29 cellular contexts compared by ENCODE assay signal in the genomic region with DNA sequence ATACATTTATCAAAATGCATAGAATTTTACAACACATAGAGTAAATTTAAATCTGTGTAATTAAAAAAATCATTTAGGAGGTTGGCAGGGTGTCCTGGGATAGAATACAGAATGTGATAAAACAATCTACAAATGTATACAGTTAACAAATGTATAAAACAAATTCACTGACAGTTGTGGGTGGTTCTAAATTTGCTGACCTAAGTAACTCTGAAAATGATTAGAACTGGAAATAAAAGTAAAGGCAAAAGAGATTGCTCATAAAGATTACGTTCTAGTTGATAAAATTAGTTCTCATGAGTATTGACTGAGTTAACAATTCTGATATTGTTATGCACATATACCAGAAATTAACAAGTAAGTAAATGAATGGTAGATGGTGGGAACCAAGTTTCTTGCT.
"Had no signal": no experiment of that assay in that cellular context is flagged by ENCODE, and none has a peak within 500 bp of the region (broad histone marks: within the 10 kb centered on the region; RNA-seq: fewer than 3 reads in every experiment).

No MANE protein-coding gene starts in this region.

- H3K27ac ChIP-seq: colonic mucosa, coronary artery, dorsolateral prefrontal cortex, epithelial cell of prostate, esophagus muscularis mucosa, esophagus squamous epithelium, foreskin keratinocyte, gastrocnemius medialis, gastroesophageal sphincter, heart left ventricle, heart right ventricle had no signal

- H3K27ac Mint-ChIP-seq: dendritic cell treated with granulocyte-macrophage colony-stimulating factor and Interleukin-4, amounts not matched to agents 40 ng/mL and 50 ng/mL, for 4 days; effector memory CD8-positive, alpha-beta T cell; endodermal cell had no signal

- H3K9me3 ChIP-seq: colonic mucosa, esophagus muscularis mucosa, esophagus squamous epithelium, gastrocnemius medialis, gastroesophageal sphincter, heart left ventricle, heart right ventricle had no signal

- H3K9me3 Mint-ChIP-seq: dendritic cell treated with granulocyte-macrophage colony-stimulating factor and Interleukin-4, amounts not matched to agents 40 ng/mL and 50 ng/mL, for 4 days; endodermal cell had no signal

- H3K4me3 Mint-ChIP-seq: dendritic cell treated with granulocyte-macrophage colony-stimulating factor and Interleukin-4, amounts not matched to agents 40 ng/mL and 50 ng/mL, for 4 days; effector memory CD8-positive, alpha-beta T cell; endodermal cell had no signal

- H3K36me3 ChIP-seq: colonic mucosa, esophagus muscularis mucosa, esophagus squamous epithelium, gastrocnemius medialis, gastroesophageal sphincter, heart left ventricle, heart right ventricle had no signal

- DNase-seq: colonic mucosa; cortex of kidney; dermis blood vessel endothelial cell; dorsolateral prefrontal cortex; effector CD4-positive, alpha-beta T cell; effector CD8-positive, alpha-beta T cell; effector memory CD4-positive, alpha-beta T cell; effector memory CD8-positive, alpha-beta T cell; endodermal cell; erythroblast; esophagus squamous epithelium; foreskin fibroblast; foreskin keratinocyte; foreskin melanocyte; gastrocnemius medialis; glutamatergic neuron; head of caudate nucleus; heart left ventricle; heart right ventricle had no signal

- H3K4me1 Mint-ChIP-seq: endodermal cell had no signal

- ATAC-seq: effector memory CD8-positive, alpha-beta T cell; esophagus mucosa; foreskin keratinocyte; gastrocnemius medialis; gastroesophageal sphincter; heart left ventricle; heart right ventricle had no signal

- H3K27me3 ChIP-seq: colonic mucosa, dorsolateral prefrontal cortex, esophagus muscularis mucosa, esophagus squamous epithelium, foreskin keratinocyte, gastrocnemius medialis, gastroesophageal sphincter, heart left ventricle, heart right ventricle had no signal

- H3K4me3 ChIP-seq: colonic mucosa, coronary artery, dorsolateral prefrontal cortex, esophagus muscularis mucosa, esophagus squamous epithelium, gastrocnemius medialis, gastroesophageal sphincter, heart left ventricle, heart right ventricle had no signal

- H3K27me3 Mint-ChIP-seq: dendritic cell treated with granulocyte-macrophage colony-stimulating factor and Interleukin-4, amounts not matched to agents 40 ng/mL and 50 ng/mL, for 4 days; effector memory CD8-positive, alpha-beta T cell had no signal

- H3K4me1 ChIP-seq: colonic mucosa, esophagus muscularis mucosa, esophagus squamous epithelium, foreskin keratinocyte, gastrocnemius medialis, gastroesophageal sphincter, heart left ventricle, heart right ventricle had no signal

- FAIRE-seq: colon, endometrium, endothelial cell of umbilical vein, frontal cortex had no signal
